8 cellular contexts compared by ENCODE assay signal in genomic region chr2:99180755-99181647, GRCh38. TPM values are rescaled to one million over a fixed set of nuclear protein-coding genes. Genes with fewer than 3 reads are reported as not detected.
DNase-seq lines count a peak whose midpoint lies in the region; ATAC-seq and TF ChIP-seq lines count a peak whose summit lies in the region.

MITD1 (minus strand) TSS chr2:99181058; CDS start chr2:99180981, 77 bp downstream.
MRPL30 (plus strand) TSS chr2:99181184; CDS start chr2:99186204, 5,020 bp downstream.

- H3K9me3 ChIP-seq in OCI-LY3 (ENCODE audit: insufficient read depth, low read length): no peaks in the 10 kb centered on the region

- DNase-seq in D341Med (ENCODE audit: low spot score) (peak; percentile 84), HuH-7 (ENCODE audit: low spot score) (peak; percentile 87), endothelial cell (ENCODE audit: low spot score) (peak; percentile 85), mesothelial cell of epicardium (ENCODE audit: low spot score in 2 of 2, unreplicated experiment in 2 of 2) (peak; percentile 76 to 92)
- DNase-seq in activated CD8-positive, alpha-beta memory T cell treated with anti-CD3 and anti-CD28 coated beads, Interleukin-2, amount 50 U/mL, for 48 hours: peak; percentile 91
- DNase-seq in stimulated activated CD8-positive, alpha-beta memory T cell treated with anti-CD3 and anti-CD28 coated beads, Interleukin-15, amount 100 ng/mL, for 48 hours (ENCODE audit: low read depth in 2 of 2): peak; percentile 79 to 82

- H3K4me3 Mint-ChIP-seq in endothelial cell (ENCODE audit: unreplicated experiment): peak within 1 kb of the TSS; percentile 99
- H3K4me3 Mint-ChIP-seq in mesothelial cell of epicardium: peak within 1 kb of the TSS; percentile 99

- ATAC-seq in GM21515 (IDR thresholded peaks at IDR 0.05; ENCODE audit: unreplicated experiment): peak; percentile 92

- H3K27me3 Mint-ChIP-seq in endothelial cell (ENCODE audit: unreplicated experiment) (peaks cover 2% of the 10 kb centered on the region), mesothelial cell of epicardium (ENCODE audit: low read depth) (no peaks in the 10 kb centered on the region)

- peak within 1 kb of the TSS; percentile 92 for H3K4me3 ChIP-seq in OCI-LY3 (ENCODE audit: low read length)

- H3K4me1 Mint-ChIP-seq in endothelial cell (ENCODE audit: unreplicated experiment): peaks cover 15% of the 10 kb centered on the region
- peaks cover 30% of the 10 kb centered on the region for H3K4me1 Mint-ChIP-seq in mesothelial cell of epicardium

- H3K79me2 ChIP-seq in OCI-LY3 (ENCODE audit: low read length): peaks cover 80% of the 10 kb centered on the region

- peak within 1 kb of the TSS; percentile 80 for H3K9ac ChIP-seq in OCI-LY3 (ENCODE audit: low read length)

- H3K27me3 ChIP-seq in OCI-LY3 (ENCODE audit: low read depth, low read length): no peaks in the 10 kb centered on the region

- peak within 1 kb of the TSS; percentile 96 for H3K4me2 ChIP-seq in OCI-LY3 (ENCODE audit: low read length)

- H3K9me3 Mint-ChIP-seq in endothelial cell (ENCODE audit: unreplicated experiment) (no peaks in the 10 kb centered on the region), mesothelial cell of epicardium (no peaks in the 10 kb centered on the region)

- H3K36me3 ChIP-seq in OCI-LY3 (replicated peaks; ENCODE audit: low read depth, low read length): no peaks in the 10 kb centered on the region

- peaks cover 2% of the 10 kb centered on the region; the same call in 1 of the 2 replicates for H4K20me1 ChIP-seq in OCI-LY3 (ENCODE audit: insufficient read depth, low read length)

- peak within 1 kb of the TSS; percentile 26 for H3K27ac ChIP-seq in OCI-LY3 (ENCODE audit: low read length)

- TF ChIP-seq CTCF in OCI-LY3 (IDR thresholded peaks at IDR 0.05; ENCODE audit: low read depth, low read length): no peak
- TF ChIP-seq CTCF in endothelial cell (IDR thresholded peaks at IDR 0.05; ENCODE audit: unreplicated experiment): no peak
- no peak for TF ChIP-seq CTCF in mesothelial cell of epicardium (IDR thresholded peaks at IDR 0.05; ENCODE audit: unreplicated experiment)

- no peaks in the 10 kb centered on the region for H3K36me3 Mint-ChIP-seq in endothelial cell (ENCODE audit: low read depth, unreplicated experiment)
- no peaks in the 10 kb centered on the region for H3K36me3 Mint-ChIP-seq in mesothelial cell of epicardium

- peak within 1 kb of the TSS; percentile 90 for H2AFZ ChIP-seq in OCI-LY3 (ENCODE audit: low read depth, low read length)

- H3K4me1 ChIP-seq in OCI-LY3 (ENCODE audit: low read length): peaks cover 12% of the 10 kb centered on the region

- H3K27ac Mint-ChIP-seq in endothelial cell (ENCODE audit: unreplicated experiment): peak within 1 kb of the TSS; percentile 93
- H3K27ac Mint-ChIP-seq in mesothelial cell of epicardium: peak within 1 kb of the TSS; percentile 99

RNA-seq across cellular contexts. Expression of gene MITD1, which starts in this region (rescaled TPM):
- total RNA-seq in endothelial cell (ENCODE audit: unreplicated experiment) (23.3 TPM), mesothelial cell of epicardium (31.5 to 34.4 TPM (median 32.2 TPM) in 3 replicates)

RNA-seq across cellular contexts. Expression of gene MRPL30, which starts in this region (rescaled TPM):
- total RNA-seq in endothelial cell (ENCODE audit: unreplicated experiment) (25.9 TPM), mesothelial cell of epicardium (33.3 to 35.3 TPM (median 35.1 TPM) in 3 replicates)

Comparison
In these comparisons a context has a peak if more than half of its experiments do, and no peak if none do; other contexts are left out.
1. Peak in every context shown above with its lines: DNase-seq, ATAC-seq, H3K4me3 ChIP-seq and H3K27ac ChIP-seq.